In the genomic region with DNA sequence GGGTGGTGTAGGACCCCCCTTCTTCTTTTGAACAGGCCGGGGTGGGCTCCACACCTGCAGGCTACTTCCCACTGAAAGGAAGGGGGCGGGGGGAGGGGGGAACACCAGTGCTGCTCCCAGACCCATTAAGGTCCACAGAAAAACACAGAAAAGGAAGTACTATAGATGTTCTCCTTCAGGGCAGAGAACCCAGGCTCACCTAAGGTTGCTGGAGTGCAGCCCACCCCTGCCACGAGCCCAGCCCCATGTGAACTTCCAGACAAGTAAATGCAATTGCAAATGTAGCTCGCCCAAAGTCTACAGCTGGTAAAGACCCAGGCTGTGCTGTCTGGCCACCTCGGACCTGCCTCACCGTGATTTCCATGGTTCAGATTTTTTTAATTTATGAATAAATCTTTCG, we compare ENCODE assay signal across 4 cellular contexts. TPM values are rescaled to one million over a fixed set of nuclear protein-coding genes. Genes with fewer than 3 reads are reported as not detected.
"Had no signal": no experiment of that assay in that cellular context is flagged by ENCODE, and none has a peak within 500 bp of the region (broad histone marks: within the 10 kb centered on the region; RNA-seq: fewer than 3 reads in every experiment).

No MANE protein-coding gene starts in this region.

RNA-seq across cellular contexts. Expression of gene CD8B, which starts 24.0 kb away (rescaled TPM):
- total RNA-seq: dermis microvascular lymphatic vessel endothelial cell, fibroblast of lung, foreskin keratinocyte, pulmonary artery endothelial cell had no signal
- polyA plus RNA-seq: fibroblast of lung, foreskin keratinocyte had no signal

RNA-seq across cellular contexts. Expression of gene CD8A, which starts 47.0 kb away (rescaled TPM):
- total RNA-seq: fibroblast of lung, pulmonary artery endothelial cell had no signal
- polyA plus RNA-seq: fibroblast of lung had no signal
